Comparison of ENCODE assay signal across 13 cellular contexts in genomic region chr17:59073972-59074371, GRCh38.
"Had no signal": no experiment of that assay in that cellular context is flagged by ENCODE, and none has a peak within 500 bp of the region (broad histone marks: within the 10 kb centered on the region; RNA-seq: fewer than 3 reads in every experiment).

No MANE protein-coding gene starts in this region.

- H3K79me2 ChIP-seq: hepatocyte, parathyroid adenoma had no signal

- H3K9me3 ChIP-seq: esophagus squamous epithelium, gastroesophageal sphincter, thyroid gland, uterus had no signal

- ATAC-seq: gastroesophageal sphincter, left ventricle myocardium superior, WTC11 had no signal

- H3K27me3 ChIP-seq: esophagus squamous epithelium, gastroesophageal sphincter, hepatocyte, thyroid gland, uterus had no signal

- H3K4me1 ChIP-seq: esophagus squamous epithelium, gastroesophageal sphincter, parathyroid adenoma, thyroid gland, uterus had no signal

- H3K36me3 ChIP-seq: uterus had no signal

- H2AFZ ChIP-seq: hepatocyte, parathyroid adenoma had no signal

- H3K27ac ChIP-seq: esophagus squamous epithelium, gastroesophageal sphincter, hepatocyte, parathyroid adenoma, thyroid gland, uterus had no signal

- H3K4me2 ChIP-seq: hepatocyte had no signal

- FAIRE-seq: small intestine had no signal

- DNase-seq: activated CD4-positive, alpha-beta T cell treated with anti-CD3 and anti-CD28 coated beads, Interleukin-2, amount 10 ng/mL, durations not matched to agents 24 days and 14 days; activated CD8-positive, alpha-beta memory T cell treated with anti-CD3 and anti-CD28 coated beads for 24 hours; activated naive CD4-positive, alpha-beta T cell treated with anti-CD3 and anti-CD28 coated beads, Interleukin-2, amount 50 U/mL, for 16 hours; esophagus squamous epithelium; left ventricle myocardium superior; mesendoderm; small intestine; thyroid gland; uterus had no signal

- H3K4me3 ChIP-seq: esophagus squamous epithelium, gastroesophageal sphincter, hepatocyte, thyroid gland, uterus had no signal
